ENCODE assay signal across 39 cellular contexts in the genomic region with DNA sequence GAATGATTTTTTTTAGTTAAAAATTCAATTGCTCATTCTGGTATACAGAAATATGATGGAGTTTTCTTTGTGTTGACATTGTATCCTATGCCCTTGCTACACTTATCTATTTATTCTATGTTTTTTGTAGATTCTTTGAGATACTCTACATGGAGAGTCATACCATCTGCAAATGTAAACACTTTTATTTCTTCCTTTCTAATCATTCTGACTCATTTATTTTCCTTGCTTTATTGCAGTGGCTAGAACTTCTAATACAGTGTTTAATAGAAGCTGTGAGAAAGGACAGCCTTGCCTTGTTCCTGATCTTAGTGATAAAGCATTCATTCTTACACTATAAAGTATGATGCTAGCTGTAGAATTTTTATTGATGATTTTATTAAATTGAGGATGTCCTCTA. TPM values are rescaled to one million over a fixed set of nuclear protein-coding genes. Genes with fewer than 3 reads are reported as not detected.
"Had no signal": no experiment of that assay in that cellular context is flagged by ENCODE, and none has a peak within 500 bp of the region (broad histone marks: within the 10 kb centered on the region; RNA-seq: fewer than 3 reads in every experiment).

No MANE protein-coding gene starts in this region.

- H3K36me3 ChIP-seq: MG63 had no signal

- H3K27me3 ChIP-seq: MG63 had no signal

- DNase-seq: MG63, MM.1S, MV-4-11, NCI-H1048, NCI-H1092, NCI-H1092 treated with DMSO at 0.1 percent for 48 hours, NCI-H1105, NCI-H1105 treated with DMSO at 0.1 percent for 48 hours, NCI-H1417, NCI-H1417 treated with DMSO at 0.1 percent for 48 hours, NCI-H1436, NCI-H1436 treated with DMSO at 0.1 percent for 48 hours, NCI-H146, NCI-H1694, NCI-H1694 treated with DMSO at 0.1 percent for 48 hours, NCI-H187, NCI-H187 treated with DMSO at 0.1 percent for 48 hours, NCI-H1930, NCI-H2029, NCI-H2029 treated with DMSO at 0.1 percent for 48 hours, NCI-H2081, NCI-H2081 treated with DMSO at 0.1 percent for 48 hours, NCI-H2107, NCI-H2171, NCI-H2171 treated with DMSO at 0.1 percent for 48 hours, NCI-H2227 treated with DMSO at 0.1 percent for 48 hours, NCI-H226, NCI-H345, NCI-H446, NCI-H446 treated with DMSO at 0.1 percent for 48 hours, NCI-H510A, NCI-H510A treated with DMSO at 0.1 percent for 48 hours, NCI-H524, NCI-H524 treated with DMSO at 0.1 percent for 48 hours, NCI-H526 had no signal

- H3K4me3 ChIP-seq: MG63 had no signal

RNA-seq across cellular contexts. Expression of a gene that starts 42.7 kb away (rescaled TPM):
- total RNA-seq: MCF 10A had no signal

RNA-seq across cellular contexts. Expression of a gene that starts 58.1 kb away (rescaled TPM):
- total RNA-seq: LHCN-M2, M059J, MCF 10A, NCI-H460 had no signal
